8 cellular contexts compared by ENCODE assay signal in genomic region chr4:101345271-101345595, GRCh38. TPM values are rescaled to one million over a fixed set of nuclear protein-coding genes. Genes with fewer than 3 reads are reported as not detected.
A peak's percentile ranks its signal among the peaks of the same experiment; 100 is the strongest.
DNase-seq lines count a peak whose midpoint lies in the region; ATAC-seq and TF ChIP-seq lines count a peak whose summit lies in the region.

No MANE protein-coding gene starts in this region.

- no peak for ATAC-seq in left cardiac atrium
- ATAC-seq in GM19023 (IDR thresholded peaks at IDR 0.05; ENCODE audit: unreplicated experiment), result no peak
- ATAC-seq in HG02870 (IDR thresholded peaks at IDR 0.05; ENCODE audit: unreplicated experiment), result no peak

- H3K4me1 ChIP-seq in left ventricle myocardium inferior (peaks cover 49% of the 10 kb centered on the region), esophagus squamous epithelium (peaks cover 13 to 55% (median 20%) of the 10 kb centered on the region in 3 donors)

- H3K4me3 ChIP-seq in left ventricle myocardium inferior, result peak overlapping the region; percentile 93
- peak overlapping the region; percentile 86 to 94 (median 90) for H3K4me3 ChIP-seq in esophagus squamous epithelium

- WGBS in esophagus squamous epithelium, 2 donors, result 15 to 23% methylated on average over 3 of the region's 3 CpGs

- no peak for TF ChIP-seq POLR2A in esophagus squamous epithelium (IDR thresholded peaks at IDR 0.05)

- peak overlapping the region; percentile 98 for H3K27ac ChIP-seq in left ventricle myocardium inferior (replicated peaks)
- peak overlapping the region; percentile 96 to 99 (median 98) for H3K27ac ChIP-seq in esophagus squamous epithelium

- TF ChIP-seq CTCF in left ventricle myocardium inferior (IDR thresholded peaks at IDR 0.05; ENCODE audit: borderline replicate concordance) (no peak), esophagus squamous epithelium (IDR thresholded peaks at IDR 0.05) (no peak)

- H3K27me3 ChIP-seq in left ventricle myocardium inferior (ENCODE audit: low read depth) (no peaks in the 10 kb centered on the region), esophagus squamous epithelium (no peaks in the 10 kb centered on the region)

- DNase-seq in left ventricle myocardium inferior (no peak), left cardiac atrium (no peak), UCSD-AML1 (lab: John Stamatoyannopoulos, UW; ENCODE audit: unreplicated experiment) (peak; percentile 53), esophagus squamous epithelium (lab: John Stamatoyannopoulos, UW) (no peak), posterior cingulate gyrus (peak in 6 of 10 donors; percentile 9 to 80 (median 25)), NCI-H2171 (lab: John Stamatoyannopoulos, UW) (no peak)

- H3K36me3 ChIP-seq in left ventricle myocardium inferior (no peaks in the 10 kb centered on the region), esophagus squamous epithelium (no peaks in the 10 kb centered on the region)

- intact Hi-C loops in left ventricle myocardium inferior (cut with micrococcal nuclease) (loop anchor here (10.0 kb wide), 1 partner anchor 150 kb away; no protein-coding TSS in a partner anchor), left cardiac atrium (cut with DNase I) (loop anchor here in 1 of 2 donors (5.0 kb wide), 2 partner anchors 153 to 173 kb away; no protein-coding TSS in a partner anchor), esophagus squamous epithelium (cut with DNase I) (loop anchor here (10.0 kb wide), 1 partner anchor 160 kb away; no protein-coding TSS in a partner anchor), posterior cingulate gyrus (cut with DNase I) (loop anchor here (5.0 to 10.0 kb wide), 2 partner anchors 158 to 230 kb away; no protein-coding TSS in a partner anchor)

- no peaks in the 10 kb centered on the region for H3K9me3 ChIP-seq in left ventricle myocardium inferior (replicated peaks)
- H3K9me3 ChIP-seq in esophagus squamous epithelium, result no peaks in the 10 kb centered on the region

RNA-seq across cellular contexts. Expression of gene PPP3CA, which starts 2.1 kb away (rescaled TPM):
- 16.7 TPM for total RNA-seq in left ventricle myocardium inferior
- 10 to 100 TPM; 22.0 to 25.7 TPM for total RNA-seq in left cardiac atrium
- total RNA-seq in esophagus squamous epithelium, result 10 to 100 TPM; 13.3 to 25.7 (median 17.5) TPM

Comparison
In these comparisons a context has a peak if more than half of its experiments do, and no peak if none do; other contexts are left out.
1. DNase-seq: peak in UCSD-AML1 (single experiment) and posterior cingulate gyrus (6 of 10); none in left ventricle myocardium inferior (single experiment), left cardiac atrium (single experiment), esophagus squamous epithelium (single experiment) and NCI-H2171 (single experiment).